24 cellular contexts compared by ENCODE assay signal in the genomic region with DNA sequence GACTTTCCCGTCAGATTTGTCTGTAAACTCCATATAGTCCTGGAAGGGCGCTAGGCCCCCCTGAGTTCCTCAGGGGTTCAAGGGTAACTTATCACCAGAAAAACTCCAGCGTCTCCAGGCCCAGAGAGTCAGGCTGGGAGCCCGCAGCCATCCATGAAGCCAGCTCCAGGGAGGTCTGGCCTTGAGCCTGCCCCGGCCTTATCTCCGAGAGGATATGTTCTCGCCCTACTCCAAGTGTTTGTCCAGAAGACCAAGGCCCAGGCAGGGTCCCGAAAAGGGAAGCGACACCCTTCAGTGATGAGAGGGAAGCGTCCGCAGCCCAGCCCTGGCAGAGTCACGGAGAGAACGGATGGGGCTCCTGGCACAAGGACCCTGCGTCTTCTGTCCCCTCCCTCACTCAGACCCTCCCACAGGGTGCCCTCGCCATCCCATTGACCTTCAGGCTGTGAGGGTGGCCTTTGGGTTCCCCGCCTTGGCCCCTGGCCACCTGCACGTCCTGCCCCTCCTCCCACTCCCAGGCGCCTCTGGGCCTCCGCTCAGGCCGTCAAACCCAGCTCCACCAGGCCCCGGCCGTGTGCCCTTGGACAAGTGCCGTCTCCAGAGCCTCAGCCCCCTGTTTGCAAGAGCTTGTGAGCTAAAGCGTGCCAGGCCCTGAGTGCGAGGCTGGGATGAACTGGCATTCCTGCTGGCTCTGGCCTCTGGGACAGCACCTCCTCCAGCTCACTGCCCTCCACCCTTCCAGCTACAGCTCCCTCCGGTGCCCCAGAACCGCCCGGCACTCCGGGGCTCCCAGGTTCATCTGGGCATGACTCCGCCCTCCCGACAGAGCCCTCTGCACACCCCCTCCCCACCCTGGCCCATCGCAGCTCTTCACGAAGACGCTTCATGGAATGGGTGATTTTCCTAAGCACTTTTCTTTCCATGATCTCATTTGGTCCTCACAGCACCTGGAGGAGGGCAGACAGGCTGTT.
DNase-seq lines count a peak whose midpoint lies in the region; ATAC-seq and TF ChIP-seq lines count a peak whose summit lies in the region.
"Had no signal": no experiment of that assay in that cellular context is flagged by ENCODE, and none has a peak within 500 bp of the region (broad histone marks: within the 10 kb centered on the region; RNA-seq: fewer than 3 reads in every experiment).

No MANE protein-coding gene starts in this region.

- H3K36me3 ChIP-seq in esophagus squamous epithelium (no peaks in the 10 kb centered on the region), right atrium auricular region (no peaks in the 10 kb centered on the region), trophoblast cell (ENCODE audit: control insufficient read depth in 1 of 2, insufficient read depth in 2 of 2, low read length in 2 of 2) (no peaks in the 10 kb centered on the region), urinary bladder (ENCODE audit: insufficient read depth) (no peaks in the 10 kb centered on the region)
- H3K36me3 ChIP-seq: neutrophil, upper lobe of right lung had no signal

- H3K23ac ChIP-seq in trophoblast cell (ENCODE audit: low read length), result no peak overlapping the region

- no peak overlapping the region for H3K18ac ChIP-seq in trophoblast cell (ENCODE audit: low read length)

- H3K14ac ChIP-seq in trophoblast cell (ENCODE audit: low read length), result peak overlapping the region; percentile 12

- no peak overlapping the region for H3K4me3 ChIP-seq in esophagus squamous epithelium
- no peak overlapping the region for H3K4me3 ChIP-seq in right atrium auricular region
- no peak overlapping the region for H3K4me3 ChIP-seq in trophoblast cell (ENCODE audit: low read depth, low read length)
- H3K4me3 ChIP-seq in urinary bladder (ENCODE audit: low read depth, low read length), result no peak overlapping the region
- H3K4me3 ChIP-seq: skin epidermis, upper lobe of right lung had no signal

- H3K27ac ChIP-seq in esophagus squamous epithelium, result peak overlapping the region in 3 of 4 donors; percentile 17 to 54 (median 21)
- H3K27ac ChIP-seq in right atrium auricular region, result peak overlapping the region; percentile 73 to 80
- no peak overlapping the region for H3K27ac ChIP-seq in trophoblast cell (ENCODE audit: low read depth, low read length)
- peak overlapping the region; percentile 11 for H3K27ac ChIP-seq in urinary bladder (ENCODE audit: low read depth)
- no peak overlapping the region for H3K27ac ChIP-seq in foreskin keratinocyte
- H3K27ac ChIP-seq: KMS-11, neutrophil, upper lobe of right lung had no signal

- no peaks in the 10 kb centered on the region for H3K79me2 ChIP-seq in trophoblast cell (ENCODE audit: control insufficient read depth, insufficient read depth, low read length, poor library complexity)

- peaks cover 22% of the 10 kb centered on the region for H3K79me1 ChIP-seq in trophoblast cell (ENCODE audit: low read length)

- no peak for TF ChIP-seq POLR2A in esophagus squamous epithelium (IDR thresholded peaks at IDR 0.05)

- ATAC-seq in foreskin keratinocyte (no peak), GM19035 (IDR thresholded peaks at IDR 0.05; ENCODE audit: unreplicated experiment) (no peak), HG03196 (IDR thresholded peaks at IDR 0.05; ENCODE audit: unreplicated experiment) (no peak)
- ATAC-seq: SK-N-SH treated with all-trans-retinoic acid at 6 μM for 48 hours had no signal

- no peak overlapping the region for H3K4ac ChIP-seq in trophoblast cell (ENCODE audit: low read depth, low read length)

- H3K27me3 ChIP-seq in esophagus squamous epithelium (no peaks in the 10 kb centered on the region), right atrium auricular region (no peaks in the 10 kb centered on the region), trophoblast cell (ENCODE audit: insufficient read depth, low read length) (no peaks in the 10 kb centered on the region), foreskin keratinocyte (peaks cover 7% of the 10 kb centered on the region)
- H3K27me3 ChIP-seq: neutrophil, upper lobe of right lung had no signal

- H4K12ac ChIP-seq in trophoblast cell (ENCODE audit: low read depth, low read length), result no peak overlapping the region

- peak overlapping the region; percentile 2 for H2BK120ac ChIP-seq in trophoblast cell (ENCODE audit: insufficient read depth, low read length, poor library complexity)

- no peak overlapping the region for H3K9ac ChIP-seq in trophoblast cell (ENCODE audit: low read length)
- H3K9ac ChIP-seq: KMS-11 had no signal

- no peak overlapping the region for H2BK5ac ChIP-seq in trophoblast cell (ENCODE audit: low read depth, low read length, poor library complexity)

- peak overlapping the region; percentile 39 for H4K8ac ChIP-seq in trophoblast cell (ENCODE audit: low read depth, low read length)

- peak overlapping the region; percentile 16 for H2BK12ac ChIP-seq in trophoblast cell (ENCODE audit: low read length)

- H4K91ac ChIP-seq in trophoblast cell (ENCODE audit: low read depth, low read length), result peak overlapping the region; percentile 36

- TF ChIP-seq CTCF in esophagus squamous epithelium (IDR thresholded peaks at IDR 0.05), result no peak
- no peak for TF ChIP-seq CTCF in right atrium auricular region (IDR thresholded peaks at IDR 0.05)
- TF ChIP-seq CTCF in foreskin keratinocyte (conservative IDR thresholded peaks at IDR 0.05), result no peak

- intact Hi-C loops in esophagus squamous epithelium (cut with DNase I), result no loop called here

- H3K4me2 ChIP-seq in trophoblast cell (ENCODE audit: low read length), result no peak overlapping the region
- H3K4me2 ChIP-seq: KMS-11 had no signal

- H2AFZ ChIP-seq in trophoblast cell (ENCODE audit: insufficient read depth, low read length, poor library complexity), result no peak overlapping the region

- H2AK5ac ChIP-seq in trophoblast cell (ENCODE audit: low read length), result peak overlapping the region; percentile 46

- 83 to 87% methylated on average over 9 of the region's 34 CpGs for WGBS in esophagus squamous epithelium, 2 donors
- no CpG with 5 or more reads among the region's 34 CpGs for WGBS in trophoblast cell (ENCODE audit: extremely low coverage, insufficient coverage, insufficient read length)
- 60% methylated on average over 34 of the region's 34 CpGs for WGBS in urinary bladder

- DNase-seq in esophagus squamous epithelium (lab: John Stamatoyannopoulos, UW) (no peak), right atrium auricular region (ENCODE audit: low spot score) (peak; percentile 84), trophoblast cell (no peak), foreskin keratinocyte (no peak), ureter (ENCODE audit: low spot score) (no peak)
- DNase-seq: activated effector memory CD4-positive, alpha-beta T cell treated with anti-CD3 and anti-CD28 coated beads, Interleukin-2, amount 50 U/mL, for 16 hours; activated T-cell treated with anti-CD3 and anti-CD28 coated beads for 4 hours; dermis blood vessel endothelial cell; DMS79; GDM1; glutamatergic neuron; mammary epithelial cell; NCI-H1436; NCI-H2081 treated with DMSO at 0.1 percent for 48 hours; NCI-H345; stimulated activated CD8-positive, alpha-beta memory T cell treated with anti-CD3 and anti-CD28 coated beads, Interleukin-4, amount 100 ng/mL, for 48 hours; upper lobe of right lung had no signal

- peaks cover 7 to 50% (median 22%) of the 10 kb centered on the region in 3 donors for H3K4me1 ChIP-seq in esophagus squamous epithelium
- peaks cover 0 to 62% of the 10 kb centered on the region in 2 donors for H3K4me1 ChIP-seq in right atrium auricular region
- peaks cover 17 to 23% of the 10 kb centered on the region in 2 experiments for H3K4me1 ChIP-seq in trophoblast cell (ENCODE audit: control insufficient read depth in 1 of 2, insufficient read depth in 2 of 2, low read length in 2 of 2)
- no peaks in the 10 kb centered on the region for H3K4me1 ChIP-seq in urinary bladder (ENCODE audit: insufficient read depth)
- no peaks in the 10 kb centered on the region for H3K4me1 ChIP-seq in foreskin keratinocyte

- H3K9me3 ChIP-seq in esophagus squamous epithelium, result no peaks in the 10 kb centered on the region
- no peaks in the 10 kb centered on the region for H3K9me3 ChIP-seq in right atrium auricular region
- no peaks in the 10 kb centered on the region for H3K9me3 ChIP-seq in trophoblast cell (ENCODE audit: insufficient read depth, low read depth, low read length)
- H3K9me3 ChIP-seq: neutrophil, upper lobe of right lung had no signal

Comparison
In these comparisons a context has a peak if more than half of its experiments do, and no peak if none do; other contexts are left out.
1. H3K27ac ChIP-seq: peak in esophagus squamous epithelium (3 of 4), right atrium auricular region (2 of 2) and urinary bladder (single experiment); none in trophoblast cell (single experiment) and foreskin keratinocyte (single experiment).